In genomic region chr11:125978171-125978570, GRCh38 we compare ENCODE assay signal across 19 cellular contexts. TPM values are rescaled to one million over a fixed set of nuclear protein-coding genes. Genes with fewer than 3 reads are reported as not detected.
DNase-seq lines count a peak whose midpoint lies in the region; ATAC-seq and TF ChIP-seq lines count a peak whose summit lies in the region.
"Had no signal": no experiment of that assay in that cellular context is flagged by ENCODE, and none has a peak within 500 bp of the region (broad histone marks: within the 10 kb centered on the region; RNA-seq: fewer than 3 reads in every experiment).

No MANE protein-coding gene starts in this region.

- H3K27ac Mint-ChIP-seq in chondrocyte (ENCODE audit: unreplicated experiment), result peak overlapping the region; percentile 78
- H3K27ac Mint-ChIP-seq in mesothelial cell of epicardium, result peak overlapping the region; percentile 68
- no peak overlapping the region for H3K27ac Mint-ChIP-seq in Calu3 (ENCODE audit: unreplicated experiment)
- H3K27ac Mint-ChIP-seq: B cell; CD4-positive, alpha-beta T cell; CD8-positive, alpha-beta memory T cell; GM23338 had no signal

- no peaks in the 10 kb centered on the region for H3K9me3 ChIP-seq in HAP-1
- H3K9me3 ChIP-seq in lower lobe of right lung, result no peaks in the 10 kb centered on the region
- H3K9me3 ChIP-seq: BLaER1 had no signal

- in situ Hi-C loops in HAP-1 (cut with MboI; ENCODE audit: low sequenced_read_pairs), result no loop called here

- H3K9me3 Mint-ChIP-seq in chondrocyte (ENCODE audit: low read depth) (no peaks in the 10 kb centered on the region), mesothelial cell of epicardium (no peaks in the 10 kb centered on the region), Calu3 (ENCODE audit: low read depth, unreplicated experiment) (no peaks in the 10 kb centered on the region)
- H3K9me3 Mint-ChIP-seq: CD4-positive, alpha-beta T cell; CD8-positive, alpha-beta memory T cell; GM23338 had no signal

- no peak for ATAC-seq in lower lobe of right lung
- ATAC-seq: GM23338 had no signal

- TF ChIP-seq CTCF in chondrocyte (IDR thresholded peaks at IDR 0.05) (no peak), mesothelial cell of epicardium (IDR thresholded peaks at IDR 0.05; ENCODE audit: unreplicated experiment) (no peak), lower lobe of right lung (IDR thresholded peaks at IDR 0.05) (no peak), Calu3 (IDR thresholded peaks at IDR 0.05; ENCODE audit: unreplicated experiment) (no peak)

- BruUV-seq in Calu3 (replicated peaks; lab: Mats Ljungman, UMichigan), result no TSS peak

- H3K4me1 ChIP-seq in HAP-1 (peaks cover 37% of the 10 kb centered on the region), lower lobe of right lung (no peaks in the 10 kb centered on the region)

- H3K4me3 ChIP-seq in HAP-1 (no peak overlapping the region), lower lobe of right lung (no peak overlapping the region)
- H3K4me3 ChIP-seq: BLaER1, GM23338 had no signal

- H3K4me1 Mint-ChIP-seq in chondrocyte (ENCODE audit: low read depth) (peaks cover 20% of the 10 kb centered on the region), mesothelial cell of epicardium (peaks cover 16% of the 10 kb centered on the region), Calu3 (ENCODE audit: low read depth, unreplicated experiment) (no peaks in the 10 kb centered on the region)
- H3K4me1 Mint-ChIP-seq: B cell; CD8-positive, alpha-beta memory T cell had no signal

- peaks cover 1% of the 10 kb centered on the region for H3K36me3 Mint-ChIP-seq in chondrocyte (ENCODE audit: low read depth)
- peaks cover 46% of the 10 kb centered on the region for H3K36me3 Mint-ChIP-seq in mesothelial cell of epicardium
- H3K36me3 Mint-ChIP-seq in Calu3 (ENCODE audit: insufficient read depth, unreplicated experiment), result no peaks in the 10 kb centered on the region

- DNase-seq in HAP-1 (ENCODE audit: low spot score in 2 of 2) (peak; percentile 57 to 76), chondrocyte (ENCODE audit: low spot score) (no peak), mesothelial cell of epicardium (ENCODE audit: low spot score in 2 of 2, unreplicated experiment in 2 of 2) (no peak), lower lobe of right lung (no peak), HK-2 (ENCODE audit: unreplicated experiment) (no peak), Calu3 (no peak)
- DNase-seq: CD4-positive, alpha-beta T cell; CD8-positive, alpha-beta memory T cell; DMS53; DMS79 treated with DMSO at 0.1 percent for 48 hours; GF-D8; HCEC 1CT had no signal

- H3K27me3 ChIP-seq in HAP-1 (ENCODE audit: low read depth), result no peaks in the 10 kb centered on the region
- no peaks in the 10 kb centered on the region for H3K27me3 ChIP-seq in lower lobe of right lung (ENCODE audit: low read depth)
- H3K27me3 ChIP-seq: BLaER1 had no signal

- CTCF ChIA-PET in Calu3 (lab: Charles Lee), result no interaction called here

- no peaks in the 10 kb centered on the region for H3K27me3 Mint-ChIP-seq in chondrocyte (ENCODE audit: low read depth)
- H3K27me3 Mint-ChIP-seq in mesothelial cell of epicardium (ENCODE audit: low read depth), result no peaks in the 10 kb centered on the region
- no peaks in the 10 kb centered on the region for H3K27me3 Mint-ChIP-seq in Calu3 (ENCODE audit: unreplicated experiment)
- H3K27me3 Mint-ChIP-seq: CD4-positive, alpha-beta T cell had no signal

- H3K27ac ChIP-seq in lower lobe of right lung, result no peak overlapping the region
- H3K27ac ChIP-seq: 22Rv1, BLaER1, C4-2B had no signal

- intact Hi-C loops in lower lobe of right lung (cut with DNase I) (no loop called here), Calu3 (cut with micrococcal nuclease; ENCODE audit: unreplicated experiment) (no loop called here)

- no peak overlapping the region for H3K4me3 Mint-ChIP-seq in chondrocyte (ENCODE audit: unreplicated experiment)
- no peak overlapping the region for H3K4me3 Mint-ChIP-seq in mesothelial cell of epicardium
- H3K4me3 Mint-ChIP-seq in Calu3 (ENCODE audit: low read depth, unreplicated experiment), result no peak overlapping the region
- H3K4me3 Mint-ChIP-seq: B cell; CD4-positive, alpha-beta T cell; CD8-positive, alpha-beta memory T cell; GM23338 had no signal

- no peaks in the 10 kb centered on the region for H3K36me3 ChIP-seq in HAP-1 (replicated peaks)
- no peaks in the 10 kb centered on the region for H3K36me3 ChIP-seq in lower lobe of right lung
- H3K36me3 ChIP-seq: BLaER1 had no signal

RNA-seq across cellular contexts. Expression of gene VSIG10L2, which starts 32.3 kb away (rescaled TPM):
- not detected in 3 replicates for total RNA-seq in chondrocyte
- not detected in 3 replicates for total RNA-seq in mesothelial cell of epicardium
- total RNA-seq in lower lobe of right lung, result not detected
- not detected in 2 replicates for total RNA-seq in Calu3 (2022)
- total RNA-seq: B cell; CD4-positive, alpha-beta T cell; CD8-positive, alpha-beta memory T cell; Daoy; G401; GM23338 had no signal

Comparison
In these comparisons a context has a peak if more than half of its experiments do, and no peak if none do; other contexts are left out.
1. DNase-seq: peak in HAP-1 (2 of 2); none in chondrocyte (single experiment), mesothelial cell of epicardium (0 of 2), lower lobe of right lung (single experiment), HK-2 (single experiment) and Calu3 (single experiment).